ENCODE assay signal across 8 cellular contexts in the genomic region with DNA sequence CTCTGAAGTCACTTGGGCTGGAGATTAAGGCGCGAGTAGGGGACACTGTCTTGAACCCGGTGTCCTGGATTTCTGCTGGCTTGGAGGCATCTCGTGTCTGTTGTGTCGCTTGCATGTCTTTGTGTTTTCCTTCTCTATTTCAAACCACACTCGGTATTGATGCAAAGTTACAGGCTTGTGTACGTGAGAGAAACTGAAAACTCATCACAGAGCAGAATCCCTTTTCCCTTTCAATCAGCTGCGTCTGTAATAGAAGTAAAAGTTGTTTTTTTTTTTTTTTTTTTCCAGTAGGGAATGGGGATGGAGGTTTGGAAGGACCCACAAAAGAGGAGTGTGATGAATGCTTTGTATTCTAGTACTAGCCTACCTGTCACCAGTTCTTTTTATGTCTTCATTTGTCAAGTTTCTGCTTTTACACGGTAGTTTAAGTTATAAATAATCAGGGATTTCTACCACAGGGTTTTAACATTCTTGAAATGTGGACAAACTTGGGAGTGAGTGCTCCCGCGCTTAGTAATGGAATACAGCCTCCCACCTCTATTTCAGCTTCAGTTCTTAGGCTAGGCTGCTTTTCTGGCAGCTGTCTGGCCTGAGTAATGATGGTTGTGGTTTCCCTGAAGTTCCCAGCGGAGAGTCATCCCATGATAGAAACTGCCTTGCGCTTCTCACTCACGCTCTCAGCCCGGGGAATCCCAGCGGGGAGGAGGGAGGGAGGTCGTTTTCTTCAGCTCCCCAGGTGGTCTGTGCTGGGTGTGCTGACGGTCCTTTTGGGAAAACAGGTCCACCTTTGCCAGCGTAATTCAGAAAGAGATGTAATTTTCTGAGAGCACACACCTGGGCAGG. TPM values are rescaled to one million over a fixed set of nuclear protein-coding genes. Genes with fewer than 3 reads are reported as not detected.
DNase-seq lines count a peak whose midpoint lies in the region; ATAC-seq lines count a peak whose summit lies in the region.

No MANE protein-coding gene starts in this region.

- no peak overlapping the region for H3K27ac ChIP-seq in ectodermal cell (ENCODE audit: insufficient read depth, low read depth, low read length, poor library complexity, severe bottlenecking)

- ATAC-seq in GM21390 (IDR thresholded peaks at IDR 0.05; ENCODE audit: unreplicated experiment) (peak; percentile 47), HG03575 (IDR thresholded peaks at IDR 0.05; ENCODE audit: extremely low read depth, insufficient number of reproducible peaks, low FRiP score, unreplicated experiment) (peak; percentile 38)
- ATAC-seq in stimulated activated naive CD8-positive, alpha-beta T cell treated with anti-CD3 and anti-CD28 coated beads, Interleukin-15, amount 100 ng/mL, for 72 hours = peak; percentile 85

- peak overlapping the region; percentile 76 for H3K27ac Mint-ChIP-seq in T-helper 2 cell treated with Interferon-gamma antibody and Interleukin-4, amounts not matched to agents 5 μg/mL and 100 μg/mL, for 36 hours
- H3K27ac Mint-ChIP-seq in stimulated activated naive CD8-positive, alpha-beta T cell treated with anti-CD3 and anti-CD28 coated beads, Interleukin-15, amount 100 ng/mL, for 72 hours = peak overlapping the region in 1 of 2 donors; percentile 74

- DNase-seq in T-helper 2 cell treated with Interferon-gamma antibody and Interleukin-4, amounts not matched to agents 5 μg/mL and 100 μg/mL, for 36 hours (ENCODE audit: low spot score) = peak; percentile 73
- DNase-seq in lung microvascular endothelial cell (ENCODE audit: low read depth in 2 of 2) (peak; percentile 26 to 96), KG1 (lab: John Stamatoyannopoulos, UW) (no peak)
- peak; percentile 36 to 70 for DNase-seq in stimulated activated naive CD8-positive, alpha-beta T cell treated with anti-CD3 and anti-CD28 coated beads, Interleukin-15, amount 100 ng/mL, for 72 hours

- 9 to 11% methylated on average over 18 to 19 of the region's 19 CpGs for WGBS in ectodermal cell, 2 experiments

- no peaks in the 10 kb centered on the region for H3K36me3 ChIP-seq in ectodermal cell (ENCODE audit: control insufficient read depth, insufficient read depth, low read length)

- peaks cover 4% of the 10 kb centered on the region for H3K36me3 Mint-ChIP-seq in T-helper 2 cell treated with Interferon-gamma antibody and Interleukin-4, amounts not matched to agents 5 μg/mL and 100 μg/mL, for 36 hours (ENCODE audit: low read depth)

- H3K27me3 Mint-ChIP-seq in T-helper 2 cell treated with Interferon-gamma antibody and Interleukin-4, amounts not matched to agents 5 μg/mL and 100 μg/mL, for 36 hours (ENCODE audit: low read depth) = peaks cover 14% of the 10 kb centered on the region
- H3K27me3 Mint-ChIP-seq in stimulated activated naive CD8-positive, alpha-beta T cell treated with anti-CD3 and anti-CD28 coated beads, Interleukin-15, amount 100 ng/mL, for 72 hours = peaks cover 56% of the 10 kb centered on the region

- peak overlapping the region; percentile 91 for H3K4me3 Mint-ChIP-seq in T-helper 2 cell treated with Interferon-gamma antibody and Interleukin-4, amounts not matched to agents 5 μg/mL and 100 μg/mL, for 36 hours
- peak overlapping the region; percentile 89 to 91 for H3K4me3 Mint-ChIP-seq in stimulated activated naive CD8-positive, alpha-beta T cell treated with anti-CD3 and anti-CD28 coated beads, Interleukin-15, amount 100 ng/mL, for 72 hours

- peaks cover 60% of the 10 kb centered on the region for H3K4me1 Mint-ChIP-seq in T-helper 2 cell treated with Interferon-gamma antibody and Interleukin-4, amounts not matched to agents 5 μg/mL and 100 μg/mL, for 36 hours (ENCODE audit: low read depth)
- peaks cover 40% of the 10 kb centered on the region for H3K4me1 Mint-ChIP-seq in stimulated activated naive CD8-positive, alpha-beta T cell treated with anti-CD3 and anti-CD28 coated beads, Interleukin-15, amount 100 ng/mL, for 72 hours

- no peaks in the 10 kb centered on the region for H3K9me3 ChIP-seq in ectodermal cell (ENCODE audit: control insufficient read depth, low read length)

- H3K9me3 Mint-ChIP-seq in T-helper 2 cell treated with Interferon-gamma antibody and Interleukin-4, amounts not matched to agents 5 μg/mL and 100 μg/mL, for 36 hours = no peaks in the 10 kb centered on the region
- H3K9me3 Mint-ChIP-seq in stimulated activated naive CD8-positive, alpha-beta T cell treated with anti-CD3 and anti-CD28 coated beads, Interleukin-15, amount 100 ng/mL, for 72 hours = no peaks in the 10 kb centered on the region

- H3K4me3 ChIP-seq in GM08714 (ENCODE audit: low read length) (peak overlapping the region; percentile 93), ectodermal cell (ENCODE audit: insufficient read depth, low read depth, low read length) (peak overlapping the region; percentile 62)

- H3K27me3 ChIP-seq in ectodermal cell (ENCODE audit: control insufficient read depth, insufficient read depth, low read length, poor library complexity, severe bottlenecking) = peaks cover 28% of the 10 kb centered on the region

- H3K4me1 ChIP-seq in ectodermal cell (ENCODE audit: control insufficient read depth, insufficient read depth, low read length) = no peaks in the 10 kb centered on the region

RNA-seq across cellular contexts. Expression of a gene that starts 0.8 kb away (rescaled TPM):
- 34.7 TPM for polyA plus RNA-seq in ectodermal cell (2013, experiment 1 of 4)
- polyA plus RNA-seq in ectodermal cell (2013, experiment 2 of 4) = 40.6 TPM
- 22.8 TPM for polyA plus RNA-seq in ectodermal cell (2013, experiment 3 of 4)
- polyA plus RNA-seq in ectodermal cell (2013, experiment 4 of 4) = 26.8 TPM
- 46.0 and 48.4 TPM in 2 replicates for total RNA-seq in lung microvascular endothelial cell
